In the genomic region with DNA sequence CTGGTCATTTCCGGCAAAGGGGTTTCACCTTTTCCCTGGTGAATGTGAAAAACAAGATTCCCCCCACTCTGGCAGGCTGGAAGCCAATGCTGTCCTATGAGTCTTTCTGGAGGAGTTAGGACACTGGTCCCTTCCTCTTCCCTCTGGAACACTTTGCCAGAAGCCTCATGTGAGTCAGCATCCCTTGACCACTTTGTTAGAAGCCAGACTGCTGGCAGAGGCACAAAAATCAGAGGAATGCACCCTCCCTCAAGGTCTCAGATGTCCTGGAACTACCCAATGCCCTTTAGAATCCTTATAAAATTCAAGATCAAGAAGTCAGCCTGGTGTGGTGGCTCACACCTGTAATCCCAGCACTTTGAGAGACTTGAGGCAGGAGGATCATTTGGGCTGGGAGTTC, we compare ENCODE assay signal across 11 cellular contexts. TPM values are rescaled to one million over a fixed set of nuclear protein-coding genes. Genes with fewer than 3 reads are reported as not detected.
DNase-seq lines count a peak whose midpoint lies in the region; ATAC-seq and TF ChIP-seq lines count a peak whose summit lies in the region.
"Had no signal": no experiment of that assay in that cellular context is flagged by ENCODE, and none has a peak within 500 bp of the region (broad histone marks: within the 10 kb centered on the region; RNA-seq: fewer than 3 reads in every experiment).

No MANE protein-coding gene starts in this region.

- no peak for ATAC-seq in HG02759 (IDR thresholded peaks at IDR 0.05; ENCODE audit: unreplicated experiment)

- peak overlapping the region in 2 of 3 experiments; percentile 63 to 70 for H3K27ac Mint-ChIP-seq in nephron
- no peak overlapping the region for H3K27ac Mint-ChIP-seq in CD4-positive, alpha-beta memory T cell

- intact Hi-C loops in CD4-positive, alpha-beta memory T cell (cut with micrococcal nuclease), result no loop called here

- peaks cover 6% of the 10 kb centered on the region; the same call in 1 of the 2 replicates for H3K9me3 ChIP-seq in AG04450 (ENCODE audit: control insufficient read depth, insufficient read depth, low read length)
- no peaks in the 10 kb centered on the region for H3K9me3 ChIP-seq in CD4-positive, alpha-beta memory T cell (ENCODE audit: control insufficient read depth in 1 of 2, low read length in 2 of 2)

- H3K27me3 Mint-ChIP-seq in nephron (ENCODE audit: low read depth), result peaks cover 5% of the 10 kb centered on the region
- H3K27me3 Mint-ChIP-seq in CD4-positive, alpha-beta memory T cell, result peaks cover 5 to 8% of the 10 kb centered on the region in 2 donors

- no peaks in the 10 kb centered on the region for H3K36me3 ChIP-seq in CD4-positive, alpha-beta memory T cell (ENCODE audit: insufficient read depth, low read length)

- peak overlapping the region; percentile 69 for H3K27ac ChIP-seq in AG04450 (ENCODE audit: low read depth, low read length)
- H3K27ac ChIP-seq in CD4-positive, alpha-beta memory T cell (ENCODE audit: low read depth, low read length), result no peak overlapping the region

- TF ChIP-seq CTCF in AG04450 (IDR thresholded peaks at IDR 0.05; ENCODE audit: low read depth, low read length), result no peak
- TF ChIP-seq CTCF in nephron (IDR thresholded peaks at IDR 0.05; ENCODE audit: unreplicated experiment in 3 of 3), result no peak

- CTCF ChIA-PET in AG04450 (lab: Charles Lee), result no interaction called here
- CTCF ChIA-PET in CD4-positive, alpha-beta memory T cell (lab: Charles Lee; ENCODE audit: partially characterized antibody), result no interaction called here

- peaks cover 10% of the 10 kb centered on the region for H3K36me3 Mint-ChIP-seq in nephron (ENCODE audit: low read depth)
- H3K36me3 Mint-ChIP-seq in CD4-positive, alpha-beta memory T cell, result no peaks in the 10 kb centered on the region

- POLR2A ChIA-PET in AG04450 (lab: Yijun Ruan, JAX), result no interaction called here
- POLR2A ChIA-PET in CD4-positive, alpha-beta memory T cell (lab: Charles Lee; ENCODE audit: partially characterized antibody), result no interaction called here

- H3K4me3 ChIP-seq in AG04450 (ENCODE audit: low read depth, low read length), result no peak overlapping the region
- no peak overlapping the region for H3K4me3 ChIP-seq in CD4-positive, alpha-beta memory T cell (ENCODE audit: low read length in 2 of 2)

- DNase-seq in AG04450 (ENCODE audit: low read depth, low spot score) (peak; percentile 86), RKO (ENCODE audit: low spot score) (peak; percentile 30), fibroblast of peridontal ligament (ENCODE audit: extremely low read depth) (peak; percentile 96)
- DNase-seq in CD4-positive, alpha-beta memory T cell, result no peak
- DNase-seq in activated T-cell treated with anti-CD3 and anti-CD28 coated beads, Interleukin-2, amount 50 U/mL, for 1 hour, result no peak
- DNase-seq in effector CD4-positive, alpha-beta T cell, result no peak
- DNase-seq: GOT3; NCI-H2029 treated with DMSO at 0.1 percent for 48 hours; stimulated activated CD8-positive, alpha-beta memory T cell treated with anti-CD3 and anti-CD28 coated beads, Interleukin-4, amount 100 ng/mL, for 48 hours had no signal

- H3K4me1 Mint-ChIP-seq in nephron, result peaks cover 7% of the 10 kb centered on the region
- H3K4me1 Mint-ChIP-seq in CD4-positive, alpha-beta memory T cell, result no peaks in the 10 kb centered on the region

- no peaks in the 10 kb centered on the region for H3K9me3 Mint-ChIP-seq in nephron
- no peaks in the 10 kb centered on the region for H3K9me3 Mint-ChIP-seq in CD4-positive, alpha-beta memory T cell

- H3K4me1 ChIP-seq in CD4-positive, alpha-beta memory T cell (ENCODE audit: insufficient read depth, low read length), result no peaks in the 10 kb centered on the region

- no peaks in the 10 kb centered on the region for H3K27me3 ChIP-seq in AG04450 (ENCODE audit: control insufficient read depth, insufficient read depth, low read length)
- H3K27me3 ChIP-seq in CD4-positive, alpha-beta memory T cell (ENCODE audit: insufficient read depth, low read length), result no peaks in the 10 kb centered on the region

- no peak overlapping the region for H3K4me3 Mint-ChIP-seq in nephron
- no peak overlapping the region for H3K4me3 Mint-ChIP-seq in CD4-positive, alpha-beta memory T cell

RNA-seq across cellular contexts. Expression of a gene that starts 26.6 kb away (rescaled TPM):
- polyA plus RNA-seq in AG04450 (2011; rRNA removed), result 127 and 207 TPM in 2 replicates
- polyA minus RNA-seq in AG04450 (2011; rRNA and poly(A)+ RNA removed), result 165 and 221 TPM in 2 replicates
- 1 to 10 TPM; 3.4 to 5.4 TPM for total RNA-seq in CD4-positive, alpha-beta memory T cell
- polyA plus RNA-seq in CD4-positive, alpha-beta memory T cell, result under 1 TPM in 1 of 2 donors, not detected in 1; 0.94 TPM

Comparison
In these comparisons a context has a peak if more than half of its experiments do, and no peak if none do; other contexts are left out.
1. DNase-seq: peak in AG04450 (single experiment), RKO (single experiment) and fibroblast of peridontal ligament (single experiment); none in CD4-positive, alpha-beta memory T cell (0 of 5), activated T-cell treated with anti-CD3 and anti-CD28 coated beads, Interleukin-2, amount 50 U/mL, for 1 hour (single experiment) and effector CD4-positive, alpha-beta T cell (single experiment).
2. H3K27ac Mint-ChIP-seq: peak in nephron (2 of 3); none in CD4-positive, alpha-beta memory T cell (0 of 7).
3. RNA of a gene that starts 26.6 kb away (polyA plus RNA-seq): 127 to 207 TPM in AG04450; 0.94 TPM in CD4-positive, alpha-beta memory T cell; every median in the first group is over 10 times any median in the second.